In genomic region chr16:79053577-79053976, GRCh38 we compare ENCODE assay signal across 26 cellular contexts.
"Had no signal": no experiment of that assay in that cellular context is flagged by ENCODE, and none has a peak within 500 bp of the region (broad histone marks: within the 10 kb centered on the region; RNA-seq: fewer than 3 reads in every experiment).

No MANE protein-coding gene starts in this region.

- ATAC-seq: activated CD8-positive, alpha-beta T cell treated with anti-CD3 and anti-CD28 coated beads for 36 hours; activated naive CD8-positive, alpha-beta T cell treated with anti-CD3 and anti-CD28 coated beads, Interleukin-2, amount 50 U/mL, for 24 hours; activated T-cell treated with anti-CD3 and anti-CD28 coated beads, Interleukin-2, amount 50 U/mL, for 4 hours; heart right ventricle; natural killer cell; right cardiac atrium; T-helper 17 cell had no signal

- H3K9me3 ChIP-seq: esophagus squamous epithelium, left ventricle myocardium inferior, transverse colon had no signal

- H3K27me3 ChIP-seq: esophagus squamous epithelium, heart right ventricle, transverse colon had no signal

- DNase-seq: activated CD4-positive, alpha-beta T cell treated with anti-CD3 and anti-CD28 coated beads, Interleukin-2, amount 50 U/mL, for 1 hour; activated CD8-positive, alpha-beta T cell treated with anti-CD3 and anti-CD28 coated beads for 36 hours; activated naive CD8-positive, alpha-beta T cell treated with anti-CD3 and anti-CD28 coated beads, Interleukin-2, amount 50 U/mL, for 24 hours; activated T-cell treated with anti-CD3 and anti-CD28 coated beads, Interleukin-2, amount 50 U/mL, for 4 hours; dermis blood vessel endothelial cell; effector CD8-positive, alpha-beta T cell; esophagus squamous epithelium; foreskin melanocyte; heart right ventricle; islet precursor cell; left ventricle myocardium inferior; mesendoderm; natural killer cell; posterior cingulate gyrus; right cardiac atrium; stimulated activated naive CD4-positive, alpha-beta T cell; T-helper 17 cell; T1000; transverse colon had no signal

- H3K9me3 Mint-ChIP-seq: activated naive CD4-positive, alpha-beta T cell treated with anti-CD3 and anti-CD28 coated beads, Interleukin-2, amount 50 U/mL, for 24 hours; activated naive CD8-positive, alpha-beta T cell treated with anti-CD3 and anti-CD28 coated beads, Interleukin-2, amount 50 U/mL, for 24 hours; activated T-cell treated with anti-CD3 and anti-CD28 coated beads, Interleukin-2, amount 50 U/mL, for 4 hours; activated T-helper 2 cell treated with anti-CD3 and anti-CD28 coated beads, Interferon-gamma antibody, Interleukin-2, Interleukin-4, amounts not matched to agents 10 μg/mL and 5 μg/mL and 100 μg/mL, durations not matched to agents 14 hours and 24 hours and 36 hours; central memory CD8-positive, alpha-beta T cell; natural killer cell had no signal

- H3K4me1 Mint-ChIP-seq: activated naive CD4-positive, alpha-beta T cell treated with anti-CD3 and anti-CD28 coated beads, Interleukin-2, amount 50 U/mL, for 24 hours; activated naive CD8-positive, alpha-beta T cell treated with anti-CD3 and anti-CD28 coated beads, Interleukin-2, amount 50 U/mL, for 24 hours; central memory CD8-positive, alpha-beta T cell had no signal

- H3K27ac Mint-ChIP-seq: activated CD8-positive, alpha-beta T cell treated with anti-CD3 and anti-CD28 coated beads for 36 hours; activated naive CD4-positive, alpha-beta T cell treated with anti-CD3 and anti-CD28 coated beads, Interleukin-2, amount 50 U/mL, for 24 hours; activated naive CD8-positive, alpha-beta T cell treated with anti-CD3 and anti-CD28 coated beads, Interleukin-2, amount 50 U/mL, for 24 hours; activated T-helper 2 cell treated with anti-CD3 and anti-CD28 coated beads, Interferon-gamma antibody, Interleukin-2, Interleukin-4, amounts not matched to agents 10 μg/mL and 5 μg/mL and 100 μg/mL, durations not matched to agents 14 hours and 24 hours and 36 hours; natural killer cell; T-helper 17 cell had no signal

- H3K36me3 ChIP-seq: esophagus squamous epithelium, heart right ventricle, left ventricle myocardium inferior, transverse colon had no signal

- H3K4me1 ChIP-seq: heart right ventricle, left ventricle myocardium inferior had no signal

- H3K27me3 Mint-ChIP-seq: activated CD8-positive, alpha-beta T cell treated with anti-CD3 and anti-CD28 coated beads for 36 hours; activated naive CD4-positive, alpha-beta T cell treated with anti-CD3 and anti-CD28 coated beads, Interleukin-2, amount 50 U/mL, for 24 hours; activated naive CD8-positive, alpha-beta T cell treated with anti-CD3 and anti-CD28 coated beads, Interleukin-2, amount 50 U/mL, for 24 hours; central memory CD8-positive, alpha-beta T cell; T-helper 17 cell had no signal

- H3K4me3 Mint-ChIP-seq: activated CD8-positive, alpha-beta T cell treated with anti-CD3 and anti-CD28 coated beads for 36 hours; activated naive CD4-positive, alpha-beta T cell treated with anti-CD3 and anti-CD28 coated beads, Interleukin-2, amount 50 U/mL, for 24 hours; activated naive CD8-positive, alpha-beta T cell treated with anti-CD3 and anti-CD28 coated beads, Interleukin-2, amount 50 U/mL, for 24 hours; activated T-cell treated with anti-CD3 and anti-CD28 coated beads, Interleukin-2, amount 50 U/mL, for 4 hours; central memory CD8-positive, alpha-beta T cell; natural killer cell; T-helper 17 cell had no signal

- FAIRE-seq: bronchial epithelial cell, endometrium had no signal

- H3K27ac ChIP-seq: epithelial cell of prostate, esophagus squamous epithelium, heart right ventricle, left ventricle myocardium inferior, transverse colon had no signal

- H3K36me3 Mint-ChIP-seq: activated naive CD4-positive, alpha-beta T cell treated with anti-CD3 and anti-CD28 coated beads, Interleukin-2, amount 50 U/mL, for 24 hours; natural killer cell had no signal

- H3K4me3 ChIP-seq: esophagus squamous epithelium, heart right ventricle, left ventricle myocardium inferior, lung, transverse colon had no signal
